Comparison of ENCODE assay signal across 8 cellular contexts in the genomic region with DNA sequence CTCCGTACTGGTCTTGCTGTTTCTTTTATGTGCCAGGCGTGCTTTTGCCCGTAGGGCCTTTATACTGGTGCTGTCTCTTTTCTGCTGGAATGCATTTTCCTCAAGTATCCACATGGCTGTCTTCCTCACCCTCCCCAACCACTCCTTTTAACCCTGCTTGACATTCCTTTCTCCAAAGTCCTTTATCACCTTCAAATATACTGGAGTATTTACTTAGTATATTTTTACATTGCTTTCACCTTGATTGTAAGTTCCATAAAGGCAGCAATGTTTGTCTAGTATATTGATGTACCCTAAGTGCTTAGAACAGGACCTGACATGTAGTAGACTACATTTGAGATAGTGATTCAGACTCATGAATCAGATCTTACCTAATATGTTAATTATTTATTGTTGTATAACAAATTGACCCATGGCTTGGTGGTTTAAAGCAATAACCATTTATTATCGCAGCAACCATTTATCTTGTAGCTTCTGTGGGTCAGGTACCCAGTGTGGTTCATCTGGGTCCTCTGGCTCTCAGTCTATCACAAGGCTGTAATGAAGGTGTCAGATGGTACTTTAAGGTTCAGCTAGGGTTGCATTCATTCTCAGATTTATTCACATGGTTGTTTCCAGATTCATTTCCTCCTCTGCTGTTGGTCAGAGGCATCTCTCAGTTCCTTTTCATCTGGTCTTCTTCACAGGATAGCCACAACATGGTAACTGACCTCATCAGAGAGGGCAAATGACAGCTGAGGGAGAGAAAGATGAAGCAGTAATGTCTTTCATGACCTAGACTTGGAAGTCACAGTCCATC. TPM values are rescaled to one million over a fixed set of nuclear protein-coding genes. Genes with fewer than 3 reads are reported as not detected.
DNase-seq lines count a peak whose midpoint lies in the region; ATAC-seq and TF ChIP-seq lines count a peak whose summit lies in the region.

No MANE protein-coding gene starts in this region.

- peak; percentile 82 for ATAC-seq in HG02798 (IDR thresholded peaks at IDR 0.05; ENCODE audit: poor library complexity, unreplicated experiment)

- 57% methylated on average over 4 of the region's 4 CpGs for WGBS in suprapubic skin

- H3K27me3 ChIP-seq in suprapubic skin = no peaks in the 10 kb centered on the region

- peaks cover 9% of the 10 kb centered on the region for H3K4me1 ChIP-seq in suprapubic skin

- peak overlapping the region; percentile 74 for H3K27ac ChIP-seq in suprapubic skin

- H3K4me3 ChIP-seq in suprapubic skin = no peak overlapping the region

- H3K9me3 ChIP-seq in suprapubic skin = no peaks in the 10 kb centered on the region

- H3K36me3 ChIP-seq in suprapubic skin = peaks cover 22% of the 10 kb centered on the region

- no peak for TF ChIP-seq CTCF in suprapubic skin (IDR thresholded peaks at IDR 0.05)

- TF ChIP-seq EP300 in suprapubic skin (IDR thresholded peaks at IDR 0.05) = no peak

- TF ChIP-seq POLR2A in suprapubic skin (IDR thresholded peaks at IDR 0.05) = no peak

- DNase-seq in NCI-H146 (lab: John Stamatoyannopoulos, UW) (peak; percentile 3), NCI-H146 treated with DMSO at 0.1 percent for 48 hours (lab: John Stamatoyannopoulos, UW; ENCODE audit: unreplicated experiment) (no peak), NCI-H2029 treated with DMSO at 0.1 percent for 48 hours (lab: John Stamatoyannopoulos, UW) (peak; percentile 54), suprapubic skin (ENCODE audit: low spot score in 2 of 2) (no peak), activated T-cell treated with anti-CD3 and anti-CD28 coated beads for 4 hours (no peak), GF-D8 (lab: John Stamatoyannopoulos, UW) (no peak), NOMO-1 (lab: John Stamatoyannopoulos, UW; ENCODE audit: unreplicated experiment in 2 of 2) (no peak)

RNA-seq across cellular contexts. Expression of a gene that starts 34.2 kb away (rescaled TPM):
- 10 to 100 TPM; 21.9 to 30.7 (median 27.2) TPM for total RNA-seq in suprapubic skin

Comparison
In these comparisons a context has a peak if more than half of its experiments do, and no peak if none do; other contexts are left out.
1. DNase-seq: peak in NCI-H146 (single experiment) and NCI-H2029 treated with DMSO at 0.1 percent for 48 hours (single experiment); none in NCI-H146 treated with DMSO at 0.1 percent for 48 hours (single experiment), suprapubic skin (0 of 2), activated T-cell treated with anti-CD3 and anti-CD28 coated beads for 4 hours (single experiment), GF-D8 (single experiment) and NOMO-1 (0 of 2).